ENCODE assay signal across 15 cellular contexts in the genomic region with DNA sequence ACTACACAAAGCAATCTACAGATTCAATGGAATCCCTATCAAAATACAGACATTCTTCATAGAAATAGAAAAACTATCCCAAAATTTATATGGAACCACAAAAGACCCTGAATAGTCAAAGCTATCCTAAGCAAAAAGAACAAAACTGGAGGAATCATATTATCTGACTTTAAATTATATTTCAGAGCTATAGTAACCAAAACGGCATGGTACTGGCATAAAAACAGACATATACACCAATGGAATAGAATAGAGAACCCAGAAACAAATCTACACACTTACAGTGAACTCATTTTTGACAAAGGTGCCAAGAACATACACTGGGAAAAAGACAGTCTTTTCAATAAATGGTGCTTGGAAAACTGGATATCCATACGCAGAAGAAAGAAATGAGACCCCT. TPM values are rescaled to one million over a fixed set of nuclear protein-coding genes. Genes with fewer than 3 reads are reported as not detected.
"Had no signal": no experiment of that assay in that cellular context is flagged by ENCODE, and none has a peak within 500 bp of the region (broad histone marks: within the 10 kb centered on the region; RNA-seq: fewer than 3 reads in every experiment).

No MANE protein-coding gene starts in this region.

RNA-seq across cellular contexts. Expression of gene IL20, which starts 12.8 kb away (rescaled TPM):
- total RNA-seq: stomach, subcutaneous adipose tissue, temporal lobe, thoracic aorta, thyroid gland, tibial nerve, transverse colon, upper lobe of left lung, upper lobe of right lung, ureter, urinary bladder, vagina had no signal
- polyA plus RNA-seq: urinary bladder had no signal

RNA-seq across cellular contexts. Expression of gene IL24, which starts 44.6 kb away (rescaled TPM):
- total RNA-seq: stomach, subcutaneous adipose tissue, suprapubic skin, temporal lobe, testis, thoracic aorta, thyroid gland, tibial nerve, transverse colon, upper lobe of right lung, ureter, urinary bladder, uterus had no signal
